In the genomic region with DNA sequence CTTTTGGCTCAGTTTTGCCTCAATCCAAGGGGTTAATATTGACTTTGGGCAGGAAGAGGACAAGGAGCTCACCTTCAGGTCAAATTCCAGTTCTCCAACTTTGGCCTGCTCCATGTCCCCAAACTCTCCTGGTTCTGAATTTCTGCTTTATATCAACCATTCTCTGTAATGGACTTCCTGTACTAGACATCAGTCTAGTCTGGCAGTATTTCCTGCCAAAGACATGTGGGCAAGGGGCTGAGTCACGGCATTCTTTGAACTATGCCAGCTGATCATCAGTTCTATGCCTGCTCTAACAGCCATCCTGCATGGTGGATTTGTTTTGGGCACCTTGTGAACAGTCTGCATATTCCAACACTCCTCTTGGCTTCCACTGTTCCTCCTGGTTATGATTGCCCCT, we compare ENCODE assay signal across 8 cellular contexts.
A peak's percentile ranks its signal among the peaks of the same experiment; 100 is the strongest.
DNase-seq lines count a peak whose midpoint lies in the region; ATAC-seq lines count a peak whose summit lies in the region.

No MANE protein-coding gene starts in this region.

- H3K9me3 ChIP-seq in right cardiac atrium (ENCODE audit: control insufficient read depth, low read length) = no peaks in the 10 kb centered on the region

- H3K27ac Mint-ChIP-seq in activated CD8-positive, alpha-beta memory T cell treated with anti-CD3 and anti-CD28 coated beads, Interleukin-2, amount 10 ng/mL, durations not matched to agents 7 days and 5 days = peak overlapping the region; percentile 80

- H3K9me3 Mint-ChIP-seq in activated CD8-positive, alpha-beta memory T cell treated with anti-CD3 and anti-CD28 coated beads, Interleukin-2, amount 10 ng/mL, durations not matched to agents 7 days and 5 days (ENCODE audit: low read depth) = no peaks in the 10 kb centered on the region

- 52% methylated on average over 1 of the region's 1 CpG for WGBS in right cardiac atrium

- no peaks in the 10 kb centered on the region for H3K27me3 Mint-ChIP-seq in activated CD8-positive, alpha-beta memory T cell treated with anti-CD3 and anti-CD28 coated beads, Interleukin-2, amount 10 ng/mL, durations not matched to agents 7 days and 5 days

- H3K27me3 ChIP-seq in right cardiac atrium (ENCODE audit: control insufficient read depth, insufficient read depth) = no peaks in the 10 kb centered on the region

- H3K4me3 ChIP-seq in right cardiac atrium (ENCODE audit: low read length) = no peak overlapping the region

- ATAC-seq in right cardiac atrium (peak; percentile 73 to 74), left ventricle myocardium superior (no peak), GM21529 (IDR thresholded peaks at IDR 0.05; ENCODE audit: unreplicated experiment) (no peak), GM21360 (IDR thresholded peaks at IDR 0.05; ENCODE audit: unreplicated experiment) (no peak)
- ATAC-seq in activated CD8-positive, alpha-beta memory T cell treated with anti-CD3 and anti-CD28 coated beads, Interleukin-2, amount 10 ng/mL, durations not matched to agents 7 days and 5 days = peak; percentile 58
- peak; percentile 54 for ATAC-seq in stimulated activated naive CD8-positive, alpha-beta T cell treated with anti-CD3 and anti-CD28 coated beads, Interleukin-15, Interleukin-2, amounts not matched to agents 100 U/mL and 50 U/mL, for 24 hours

- H3K27ac ChIP-seq in right cardiac atrium (ENCODE audit: low read length) = peak overlapping the region; percentile 17

- DNase-seq in right cardiac atrium (peak in 1 of 3 donors; percentile 17), left ventricle myocardium superior (no peak), glomerular visceral epithelial cell (ENCODE audit: extremely low spot score) (peak; percentile 79), NCI-H748 treated with DMSO at 0.1 percent for 48 hours (lab: John Stamatoyannopoulos, UW) (no peak)
- DNase-seq in activated CD8-positive, alpha-beta memory T cell treated with anti-CD3 and anti-CD28 coated beads, Interleukin-2, amount 10 ng/mL, durations not matched to agents 7 days and 5 days = peak; percentile 82
- DNase-seq in stimulated activated naive CD8-positive, alpha-beta T cell treated with anti-CD3 and anti-CD28 coated beads, Interleukin-15, Interleukin-2, amounts not matched to agents 100 U/mL and 50 U/mL, for 24 hours = peak; percentile 50

- H3K4me3 Mint-ChIP-seq in activated CD8-positive, alpha-beta memory T cell treated with anti-CD3 and anti-CD28 coated beads, Interleukin-2, amount 10 ng/mL, durations not matched to agents 7 days and 5 days = peak overlapping the region; percentile 52

- peaks cover 67% of the 10 kb centered on the region for H3K36me3 Mint-ChIP-seq in activated CD8-positive, alpha-beta memory T cell treated with anti-CD3 and anti-CD28 coated beads, Interleukin-2, amount 10 ng/mL, durations not matched to agents 7 days and 5 days

- peaks cover 4% of the 10 kb centered on the region for H3K4me1 ChIP-seq in right cardiac atrium (ENCODE audit: control insufficient read depth, insufficient read depth, low read length)

- intact Hi-C loops in right cardiac atrium (cut with DNase I) = no loop called here
- intact Hi-C loops in left ventricle myocardium superior (cut with micrococcal nuclease) = no loop called here

- peaks cover 61% of the 10 kb centered on the region for H3K4me1 Mint-ChIP-seq in activated CD8-positive, alpha-beta memory T cell treated with anti-CD3 and anti-CD28 coated beads, Interleukin-2, amount 10 ng/mL, durations not matched to agents 7 days and 5 days

- CTCF ChIA-PET in activated CD8-positive, alpha-beta memory T cell treated with anti-CD3 and anti-CD28 coated beads, Interleukin-2, amount 10 ng/mL, durations not matched to agents 7 days and 5 days (lab: Charles Lee) = interaction anchor here (0.7 to 1.9 kb wide), 5 partner anchors 10 to 199 kb away, joined by 3 to 7 read pairs (median 4); partner anchors contain the start of gene ZEB2

Comparison
In these comparisons a context has a peak if more than half of its experiments do, and no peak if none do; other contexts are left out.
1. ATAC-seq: peak in right cardiac atrium (2 of 2), activated CD8-positive, alpha-beta memory T cell treated with anti-CD3 and anti-CD28 coated beads, Interleukin-2, amount 10 ng/mL, durations not matched to agents 7 days and 5 days (single experiment) and stimulated activated naive CD8-positive, alpha-beta T cell treated with anti-CD3 and anti-CD28 coated beads, Interleukin-15, Interleukin-2, amounts not matched to agents 100 U/mL and 50 U/mL, for 24 hours (single experiment); none in left ventricle myocardium superior (single experiment), GM21529 (single experiment) and GM21360 (single experiment).
2. DNase-seq: peak in activated CD8-positive, alpha-beta memory T cell treated with anti-CD3 and anti-CD28 coated beads, Interleukin-2, amount 10 ng/mL, durations not matched to agents 7 days and 5 days (single experiment), glomerular visceral epithelial cell (single experiment) and stimulated activated naive CD8-positive, alpha-beta T cell treated with anti-CD3 and anti-CD28 coated beads, Interleukin-15, Interleukin-2, amounts not matched to agents 100 U/mL and 50 U/mL, for 24 hours (single experiment); none in left ventricle myocardium superior (single experiment) and NCI-H748 treated with DMSO at 0.1 percent for 48 hours (single experiment).